ENCODE assay signal across 6 cellular contexts in genomic region chr10:51289519-51289918, GRCh38.
"Had no signal": no experiment of that assay in that cellular context is flagged by ENCODE, and none has a peak within 500 bp of the region (broad histone marks: within the 10 kb centered on the region; RNA-seq: fewer than 3 reads in every experiment).

No MANE protein-coding gene starts in this region.

- H3K4me3 ChIP-seq: K562 had no signal

- H3K27ac ChIP-seq: HL-60, KMS-11 had no signal

- DNase-seq: IMR-90, KBM-7, KG1 had no signal
